ENCODE assay signal across 8 cellular contexts in the genomic region with DNA sequence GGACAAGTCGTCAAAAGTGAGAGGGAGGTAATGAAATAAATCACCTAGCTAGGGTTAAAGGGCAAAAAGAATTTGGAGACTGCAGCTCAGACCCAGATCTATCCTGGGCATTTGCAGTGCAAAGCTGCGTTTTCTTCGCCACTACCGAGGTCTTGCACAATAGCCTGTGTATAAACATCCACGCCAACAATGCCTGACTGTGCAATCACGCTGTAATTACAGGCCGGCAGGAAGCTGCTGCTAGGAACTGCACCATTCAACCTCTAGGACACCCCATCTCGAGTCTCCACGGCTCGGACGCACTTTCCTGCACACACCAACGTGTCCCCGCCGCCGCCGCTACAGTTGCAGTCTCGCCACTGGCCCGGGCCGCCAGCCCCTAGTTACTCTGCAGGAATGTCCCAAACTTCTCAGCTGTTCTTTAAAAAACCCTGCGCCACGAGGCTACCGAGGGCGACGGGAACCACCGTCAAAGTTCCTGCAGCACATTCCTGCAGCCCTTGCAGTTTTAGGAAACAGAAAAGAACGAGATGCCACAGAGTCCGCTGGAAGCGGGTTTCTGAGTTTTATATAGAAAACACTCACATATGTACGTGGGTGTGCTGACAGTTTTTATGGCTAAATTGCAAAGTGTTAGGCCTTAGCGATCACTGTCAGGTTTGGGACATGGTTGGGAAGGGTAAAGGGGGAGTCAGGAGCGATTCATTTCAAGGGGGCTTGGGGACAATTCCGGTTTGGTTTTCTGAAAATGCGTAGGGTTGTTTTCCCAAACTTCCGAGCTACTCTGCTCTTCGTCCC.
DNase-seq lines count a peak whose midpoint lies in the region; ATAC-seq, FAIRE-seq and TF ChIP-seq lines count a peak whose summit lies in the region.

No MANE protein-coding gene starts in this region.

- POLR2A ChIA-PET in A549 (lab: Yijun Ruan, JAX): interaction anchor here (0.6 to 3.5 kb wide), 15 partner anchors 9 to 100 kb away, joined by 3 to 70 read pairs (median 4); a partner anchor contains a TSS

- FAIRE-seq in A549 (lab: Jason Lieb, UNC): no peak

- intact Hi-C loops in colonic mucosa (cut with DNase I): no loop called here

- H3K4me2 ChIP-seq in A549: peak overlapping the region; percentile 99

- H3K27me3 ChIP-seq in colonic mucosa: no peaks in the 10 kb centered on the region

- TF ChIP-seq EP300 in A549 (IDR thresholded peaks at IDR 0.05): no peak

- under 1% methylated on average over 30 of the region's 35 CpGs for WGBS in A549 (ENCODE audit: missing lambda C conversion rate)

- peak overlapping the region; percentile 95 to 100 for H3K27ac ChIP-seq in A549
- peak overlapping the region; percentile 98 for H3K27ac ChIP-seq in colonic mucosa

- TF ChIP-seq POLR2A in A549 (IDR thresholded peaks at IDR 0.05; ENCODE audit: low read length): peak; percentile 36; the same call in 1 of the 2 replicates

- peak overlapping the region; percentile 79 for H3K4me3 ChIP-seq in A549
- peak overlapping the region; percentile 58 for H3K4me3 ChIP-seq in colonic mucosa

- TF ChIP-seq CTCF in A549 (IDR thresholded peaks at IDR 0.05): no peak
- peak; percentile 25 for TF ChIP-seq CTCF in colonic mucosa (IDR thresholded peaks at IDR 0.05)

- no peaks in the 10 kb centered on the region for H3K36me3 ChIP-seq in colonic mucosa

- CTCF ChIA-PET in A549 (lab: Yijun Ruan, JAX): interaction anchor here (0.7 to 9.0 kb wide), 15 partner anchors 9 to 327 kb away, joined by 3 to 73 read pairs (median 5); a partner anchor contains a TSS

- H3K4me1 ChIP-seq in A549: peaks cover 33% of the 10 kb centered on the region
- H3K4me1 ChIP-seq in colonic mucosa: peaks cover 33% of the 10 kb centered on the region

- peak overlapping the region; percentile 97 to 98 for H3K9ac ChIP-seq in colonic mucosa (ENCODE audit: low read depth in 2 of 2, low read length in 2 of 2)

- DNase-seq in A549 (ENCODE audit: low read depth in 1 of 2, low spot score in 1 of 2) (peak; percentile 60 to 88), NAMALWA (ENCODE audit: low spot score) (peak; percentile 80), colonic mucosa (peak; percentile 84), left kidney (ENCODE audit: low read depth, low spot score) (peak; percentile 84), NCI-H2171 treated with DMSO at 0.1 percent for 48 hours (lab: John Stamatoyannopoulos, UW) (no peak)
- DNase-seq in activated CD4-positive, CD25-positive, alpha-beta regulatory T cell treated with anti-CD3 and anti-CD28 coated beads, Interleukin-2, amount 50 U/mL, for 72 hours: peak; percentile 57
- peak; percentile 16 to 17 for DNase-seq in stimulated activated CD4-positive, alpha-beta T cell treated with anti-CD3 and anti-CD28 coated beads, Interleukin-1b, Interleukin-23, amount 100 ng/mL, for 1 hour (ENCODE audit: low read depth in 2 of 2)

- TF ChIP-seq RAD21 in A549 (conservative IDR thresholded peaks at IDR 0.05 in 1 of 2, IDR thresholded peaks at IDR 0.05 in 1 of 2): 0 out of 5 replicates have a peak, but pooled peaks of 1 of the 2 experiments have one; percentile 23

- H3K9me3 ChIP-seq in A549 (no peaks in the 10 kb centered on the region), colonic mucosa (no peaks in the 10 kb centered on the region)

- ATAC-seq in A549: peak; percentile 86 to 90
- peak; percentile 41 for ATAC-seq in GM19023 (IDR thresholded peaks at IDR 0.05; ENCODE audit: unreplicated experiment)

TF ChIP-seq in A549, 52 proteins besides CTCF, POLR2A, EP300 and RAD21 (continues in another document):
- TF ChIP-seq, protein P1, sequence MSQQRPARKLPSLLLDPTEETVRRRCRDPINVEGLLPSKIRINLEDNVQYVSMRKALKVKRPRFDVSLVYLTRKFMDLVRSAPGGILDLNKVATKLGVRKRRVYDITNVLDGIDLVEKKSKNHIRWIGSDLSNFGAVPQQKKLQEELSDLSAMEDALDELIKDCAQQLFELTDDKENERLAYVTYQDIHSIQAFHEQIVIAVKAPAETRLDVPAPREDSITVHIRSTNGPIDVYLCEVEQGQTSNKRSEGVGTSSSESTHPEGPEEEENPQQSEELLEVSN (IDR thresholded peaks at IDR 0.05; ENCODE audit: borderline replicate concordance, low read depth): peak; percentile 70; the same call in 1 of the 2 replicates
- TF ChIP-seq, protein P2, sequence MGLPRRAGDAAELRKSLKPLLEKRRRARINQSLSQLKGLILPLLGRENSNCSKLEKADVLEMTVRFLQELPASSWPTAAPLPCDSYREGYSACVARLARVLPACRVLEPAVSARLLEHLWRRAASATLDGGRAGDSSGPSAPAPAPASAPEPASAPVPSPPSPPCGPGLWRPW (IDR thresholded peaks at IDR 0.05): peak; percentile 75
- TF ChIP-seq GATA3 (IDR thresholded peaks at IDR 0.05; ENCODE audit: borderline replicate concordance) (peak; percentile 31; the same call in 1 of the 2 replicates), HDAC2 (IDR thresholded peaks at IDR 0.05) (no peak), PHF8 (IDR thresholded peaks at IDR 0.05; ENCODE audit: borderline replicate concordance, low read depth) (no peak), CEBPB (IDR thresholded peaks at IDR 0.05) (peak; percentile 98 to 100), TP53 (CRISPR knock-in tag; IDR thresholded peaks at IDR 0.05) (no peak), HOXA7 (CRISPR knock-in tag; IDR thresholded peaks at IDR 0.05) (no peak), HEYL (CRISPR knock-in tag; IDR thresholded peaks at IDR 0.05) (no peak), CBX2 (IDR thresholded peaks at IDR 0.05; ENCODE audit: borderline replicate concordance, low read depth) (no peak), RARB (CRISPR knock-in tag; IDR thresholded peaks at IDR 0.05) (no peak), EHF (CRISPR knock-in tag; IDR thresholded peaks at IDR 0.05) (no peak), JUN (IDR thresholded peaks at IDR 0.05) (peak in 1 of 2 experiments; percentile 31; a peak in 1 of 5 replicates), ZC3H11A (IDR thresholded peaks at IDR 0.05) (no peak), RNF2 (IDR thresholded peaks at IDR 0.05; ENCODE audit: borderline replicate concordance, low read depth) (no peak), MYC (IDR thresholded peaks at IDR 0.05; ENCODE audit: borderline replicate concordance, low read length) (peak; percentile 56; the same call in 1 of the 2 replicates), RCOR1 (IDR thresholded peaks at IDR 0.05; ENCODE audit: low read depth, low read length) (no peak), ZFP36 (IDR thresholded peaks at IDR 0.05; ENCODE audit: borderline replicate concordance, partially characterized antibody) (no peak), RFX5 (IDR thresholded peaks at IDR 0.05) (no peak), ZSCAN20 (CRISPR knock-in tag; IDR thresholded peaks at IDR 0.05) (no peak), JUNB (IDR thresholded peaks at IDR 0.05) (no peak), FOSL2 (IDR thresholded peaks at IDR 0.05) (no peak), FOSL2 (CRISPR knock-in tag; IDR thresholded peaks at IDR 0.05) (0 out of 2 replicates have a peak, but pooled peaks have one; percentile 30), KDM5A (IDR thresholded peaks at IDR 0.05) (no peak), HOXB13 (CRISPR knock-in tag; IDR thresholded peaks at IDR 0.05; ENCODE audit: low read depth) (no peak), KDM1A (IDR thresholded peaks at IDR 0.05; ENCODE audit: low read depth) (no peak), CHD4 (IDR thresholded peaks at IDR 0.05; ENCODE audit: borderline replicate concordance) (no peak), CBX8 (IDR thresholded peaks at IDR 0.05) (no peak)
- TF ChIP-seq, protein P3, sequence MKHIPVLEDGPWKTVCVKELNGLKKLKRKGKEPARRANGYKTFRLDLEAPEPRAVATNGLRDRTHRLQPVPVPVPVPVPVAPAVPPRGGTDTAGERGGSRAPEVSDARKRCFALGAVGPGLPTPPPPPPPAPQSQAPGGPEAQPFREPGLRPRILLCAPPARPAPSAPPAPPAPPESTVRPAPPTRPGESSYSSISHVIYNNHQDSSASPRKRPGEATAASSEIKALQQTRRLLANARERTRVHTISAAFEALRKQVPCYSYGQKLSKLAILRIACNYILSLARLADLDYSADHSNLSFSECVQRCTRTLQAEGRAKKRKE (CRISPR knock-in tag; IDR thresholded peaks at IDR 0.05; ENCODE audit: low read depth): no peak
- TF ChIP-seq, protein P4, sequence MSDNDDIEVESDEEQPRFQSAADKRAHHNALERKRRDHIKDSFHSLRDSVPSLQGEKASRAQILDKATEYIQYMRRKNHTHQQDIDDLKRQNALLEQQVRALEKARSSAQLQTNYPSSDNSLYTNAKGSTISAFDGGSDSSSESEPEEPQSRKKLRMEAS (IDR thresholded peaks at IDR 0.05): peak; percentile 85
- TF ChIP-seq, protein P5, sequence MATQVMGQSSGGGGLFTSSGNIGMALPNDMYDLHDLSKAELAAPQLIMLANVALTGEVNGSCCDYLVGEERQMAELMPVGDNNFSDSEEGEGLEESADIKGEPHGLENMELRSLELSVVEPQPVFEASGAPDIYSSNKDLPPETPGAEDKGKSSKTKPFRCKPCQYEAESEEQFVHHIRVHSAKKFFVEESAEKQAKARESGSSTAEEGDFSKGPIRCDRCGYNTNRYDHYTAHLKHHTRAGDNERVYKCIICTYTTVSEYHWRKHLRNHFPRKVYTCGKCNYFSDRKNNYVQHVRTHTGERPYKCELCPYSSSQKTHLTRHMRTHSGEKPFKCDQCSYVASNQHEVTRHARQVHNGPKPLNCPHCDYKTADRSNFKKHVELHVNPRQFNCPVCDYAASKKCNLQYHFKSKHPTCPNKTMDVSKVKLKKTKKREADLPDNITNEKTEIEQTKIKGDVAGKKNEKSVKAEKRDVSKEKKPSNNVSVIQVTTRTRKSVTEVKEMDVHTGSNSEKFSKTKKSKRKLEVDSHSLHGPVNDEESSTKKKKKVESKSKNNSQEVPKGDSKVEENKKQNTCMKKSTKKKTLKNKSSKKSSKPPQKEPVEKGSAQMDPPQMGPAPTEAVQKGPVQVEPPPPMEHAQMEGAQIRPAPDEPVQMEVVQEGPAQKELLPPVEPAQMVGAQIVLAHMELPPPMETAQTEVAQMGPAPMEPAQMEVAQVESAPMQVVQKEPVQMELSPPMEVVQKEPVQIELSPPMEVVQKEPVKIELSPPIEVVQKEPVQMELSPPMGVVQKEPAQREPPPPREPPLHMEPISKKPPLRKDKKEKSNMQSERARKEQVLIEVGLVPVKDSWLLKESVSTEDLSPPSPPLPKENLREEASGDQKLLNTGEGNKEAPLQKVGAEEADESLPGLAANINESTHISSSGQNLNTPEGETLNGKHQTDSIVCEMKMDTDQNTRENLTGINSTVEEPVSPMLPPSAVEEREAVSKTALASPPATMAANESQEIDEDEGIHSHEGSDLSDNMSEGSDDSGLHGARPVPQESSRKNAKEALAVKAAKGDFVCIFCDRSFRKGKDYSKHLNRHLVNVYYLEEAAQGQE (IDR thresholded peaks at IDR 0.05): no peak
